Comparison of ENCODE assay signal across 19 cellular contexts in the genomic region with DNA sequence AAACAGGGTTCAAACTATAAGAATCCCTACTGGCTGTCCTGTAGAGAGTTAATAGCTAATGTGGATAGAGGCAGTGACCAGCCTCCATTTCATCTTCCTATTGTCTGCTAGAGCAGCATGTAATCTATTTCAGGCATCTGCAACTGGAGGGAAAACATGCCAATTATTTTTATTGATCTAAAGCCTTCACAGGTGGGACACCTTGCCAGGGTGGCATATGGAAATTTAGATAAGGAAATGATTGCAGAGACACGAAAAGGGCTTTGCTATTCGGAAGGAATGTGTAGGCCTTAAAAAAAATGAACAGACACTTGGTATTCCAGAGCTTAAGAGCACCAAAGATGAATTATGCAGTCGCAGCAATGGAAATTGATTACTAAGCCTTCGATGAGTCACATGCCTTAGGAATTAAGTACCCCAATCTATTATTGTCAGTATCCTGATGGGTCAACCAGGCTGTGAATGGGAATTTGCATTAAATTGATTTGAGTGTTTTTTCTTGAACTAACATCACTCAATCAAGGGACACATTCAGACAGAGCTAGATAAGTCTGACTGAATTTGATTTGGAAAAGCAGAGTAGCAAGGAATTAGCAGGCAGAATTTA.
A peak's percentile ranks its signal among the peaks of the same experiment; 100 is the strongest.
DNase-seq lines count a peak whose midpoint lies in the region; ATAC-seq, FAIRE-seq and TF ChIP-seq lines count a peak whose summit lies in the region.
"Had no signal": no experiment of that assay in that cellular context is flagged by ENCODE, and none has a peak within 500 bp of the region (broad histone marks: within the 10 kb centered on the region; RNA-seq: fewer than 3 reads in every experiment).

No MANE protein-coding gene starts in this region.

- CTCF ChIA-PET in PC-3 (lab: Charles Lee), result interaction anchor here (0.6 kb wide), 1 partner anchor 293 kb away, joined by 3 read pairs; no protein-coding TSS in a partner anchor
- CTCF ChIA-PET in endothelial cell of umbilical vein (lab: Charles Lee), result interaction anchor here (0.7 to 2.8 kb wide), 6 partner anchors 11 to 384 kb away, joined by 3 to 31 read pairs (median 8); no protein-coding TSS in a partner anchor

- H3K4me1 ChIP-seq in heart left ventricle (peaks cover 0 to 20% (median under 1%) of the 10 kb centered on the region in 12 donors), right atrium auricular region (no peaks in the 10 kb centered on the region), PC-3 (ENCODE audit: insufficient read depth, low read length) (peaks cover 24% of the 10 kb centered on the region), endothelial cell of umbilical vein (ENCODE audit: control insufficient read depth, extremely low read depth, insufficient read depth, low read length) (peaks cover 38% of the 10 kb centered on the region), subcutaneous abdominal adipose tissue (ENCODE audit: control insufficient read depth in 5 of 5, insufficient read depth in 5 of 5, low read length in 5 of 5) (peaks cover 0 to 22% (median 0%) of the 10 kb centered on the region in 5 donors)

- H3K9me1 ChIP-seq in endothelial cell of umbilical vein (replicated peaks; ENCODE audit: control insufficient read depth, extremely low read depth, insufficient read depth, low read length), result no peaks in the 10 kb centered on the region

- H3K9ac ChIP-seq in PC-3 (ENCODE audit: low read length), result peak overlapping the region; percentile 23
- peak overlapping the region; percentile 73 for H3K9ac ChIP-seq in endothelial cell of umbilical vein (replicated peaks; ENCODE audit: extremely low read depth, insufficient read depth, low read length)
- no peak overlapping the region for H3K9ac ChIP-seq in subcutaneous abdominal adipose tissue (ENCODE audit: low read length in 5 of 5)

- dilution Hi-C loops in endothelial cell of umbilical vein (cut with MboI; ENCODE audit: extremely low pct_ligation_motif_present, low sequenced_read_pairs), result no loop called here

- H3K4me3 ChIP-seq in heart left ventricle (no peak overlapping the region), right atrium auricular region (no peak overlapping the region), PC-3 (ENCODE audit: low read length) (no peak overlapping the region), endothelial cell of umbilical vein (replicated peaks in 1 of 3; ENCODE audit: insufficient read depth in 1 of 3, low read depth in 1 of 3, low read length in 3 of 3) (no peak overlapping the region), subcutaneous abdominal adipose tissue (ENCODE audit: low read depth in 1 of 5, low read length in 5 of 5) (no peak overlapping the region), dorsolateral prefrontal cortex (no peak overlapping the region)
- H3K4me3 ChIP-seq: GM23338 had no signal

- BruUV-seq in PC-3 (replicated peaks; lab: Mats Ljungman, UMichigan), result no TSS peak
- BruUV-seq in endothelial cell of umbilical vein (replicated peaks; lab: Mats Ljungman, UMichigan), result no TSS peak

- H3K4me2 ChIP-seq in PC-3 (ENCODE audit: low read length) (0 out of 2 replicates have a peak overlapping the region, but pooled peaks have one; percentile 13), endothelial cell of umbilical vein (ENCODE audit: insufficient read depth, low read length) (peak overlapping the region; percentile 71)
- H3K4me2 ChIP-seq: GM23338 had no signal

- no peak for ATAC-seq in heart left ventricle
- ATAC-seq in PC-3, result peak; percentile 8
- ATAC-seq: GM23338, HCT116 had no signal

- WGBS in heart left ventricle, 4 donors, result 52 to 58% (median 55%) methylated on average over 4 of the region's 4 CpGs

- H3K27ac ChIP-seq in heart left ventricle, result peak overlapping the region in 7 of 12 donors; percentile 4 to 22 (median 13)
- H3K27ac ChIP-seq in right atrium auricular region, result no peak overlapping the region
- peak overlapping the region; percentile 76 for H3K27ac ChIP-seq in PC-3 (ENCODE audit: low read length)
- H3K27ac ChIP-seq in endothelial cell of umbilical vein (ENCODE audit: insufficient read depth, low read depth, low read length), result peak overlapping the region; percentile 97
- H3K27ac ChIP-seq in subcutaneous abdominal adipose tissue (ENCODE audit: low read depth, low read length), result peak overlapping the region; percentile 20
- no peak overlapping the region for H3K27ac ChIP-seq in dorsolateral prefrontal cortex
- H3K27ac ChIP-seq: C4-2B, HL-60 had no signal

- TF ChIP-seq CTCF in heart left ventricle (IDR thresholded peaks at IDR 0.05) (no peak), right atrium auricular region (IDR thresholded peaks at IDR 0.05) (no peak), PC-3 (conservative IDR thresholded peaks at IDR 0.05; ENCODE audit: low read depth, low read length) (no peak), endothelial cell of umbilical vein (IDR thresholded peaks at IDR 0.05; ENCODE audit: extremely low read depth in 1 of 2, insufficient read depth in 1 of 2, low read depth in 1 of 2, low read length in 2 of 2) (no peak), GM13976 (IDR thresholded peaks at IDR 0.05; ENCODE audit: borderline replicate concordance, control extremely low read depth, extremely low read depth, insufficient read depth, missing control alignments) (no peak), dorsolateral prefrontal cortex (IDR thresholded peaks at IDR 0.05 in 54 of 56, conservative IDR thresholded peaks at IDR 0.05 in 2 of 56; ENCODE audit: low read depth in 1 of 56, partially characterized antibody in 56 of 56) (no peak)

- DNase-seq in heart left ventricle, result no peak
- DNase-seq in right atrium auricular region (ENCODE audit: low spot score), result no peak
- DNase-seq in PC-3, result no peak
- peak; percentile 87 for DNase-seq in endothelial cell of umbilical vein (ENCODE audit: low read depth, low spot score)
- DNase-seq in GM13976 (ENCODE audit: low spot score), result no peak
- DNase-seq in dorsolateral prefrontal cortex, result no peak
- no peak for DNase-seq in NCI-H2227 treated with DMSO at 0.1 percent for 48 hours (lab: John Stamatoyannopoulos, UW)
- DNase-seq: DMS153, NCI-H1105, NCI-H1930, OCI-M1, RPMI8226 had no signal

- H2AFZ ChIP-seq in PC-3 (ENCODE audit: low read length), result no peak overlapping the region
- peak overlapping the region; percentile 45 for H2AFZ ChIP-seq in endothelial cell of umbilical vein (ENCODE audit: low read depth, low read length)
- H2AFZ ChIP-seq: GM23338 had no signal

- TF ChIP-seq POLR2A in heart left ventricle (IDR thresholded peaks at IDR 0.05) (no peak), endothelial cell of umbilical vein (IDR thresholded peaks at IDR 0.05; ENCODE audit: low read depth, low read length) (no peak)

- H3K79me2 ChIP-seq in PC-3 (ENCODE audit: low read length), result no peaks in the 10 kb centered on the region
- no peaks in the 10 kb centered on the region for H3K79me2 ChIP-seq in endothelial cell of umbilical vein (ENCODE audit: control insufficient read depth, insufficient read depth, low read length)

- peak; percentile 26 for FAIRE-seq in endothelial cell of umbilical vein (lab: Jason Lieb, UNC)
- FAIRE-seq: A204.1, GM12892 had no signal

- no peaks in the 10 kb centered on the region for H3K9me3 ChIP-seq in heart left ventricle
- no peaks in the 10 kb centered on the region for H3K9me3 ChIP-seq in right atrium auricular region
- no peaks in the 10 kb centered on the region for H3K9me3 ChIP-seq in PC-3 (ENCODE audit: low read length)
- H3K9me3 ChIP-seq in endothelial cell of umbilical vein (replicated peaks; ENCODE audit: control insufficient read depth, insufficient read depth, low read length), result no peaks in the 10 kb centered on the region
- H3K9me3 ChIP-seq in subcutaneous abdominal adipose tissue (ENCODE audit: control insufficient read depth in 5 of 5, low read length in 5 of 5), result no peaks in the 10 kb centered on the region

- in situ Hi-C loops in GM13976 (cut with MboI; ENCODE audit: low sequenced_read_pairs, unreplicated experiment), result no loop called here

- no peaks in the 10 kb centered on the region for H3K27me3 ChIP-seq in heart left ventricle
- no peaks in the 10 kb centered on the region for H3K27me3 ChIP-seq in right atrium auricular region
- no peaks in the 10 kb centered on the region for H3K27me3 ChIP-seq in PC-3 (ENCODE audit: low read length)
- no peaks in the 10 kb centered on the region for H3K27me3 ChIP-seq in endothelial cell of umbilical vein (ENCODE audit: control insufficient read depth in 2 of 2, insufficient read depth in 2 of 2, low read length in 2 of 2)
- no peaks in the 10 kb centered on the region for H3K27me3 ChIP-seq in subcutaneous abdominal adipose tissue (ENCODE audit: control insufficient read depth in 5 of 5, insufficient read depth in 4 of 5, low read length in 5 of 5)
- no peaks in the 10 kb centered on the region for H3K27me3 ChIP-seq in dorsolateral prefrontal cortex

- peaks cover 9% of the 10 kb centered on the region for H3F3A ChIP-seq in PC-3 (ENCODE audit: low read length, unreplicated experiment)

- POLR2A ChIA-PET in PC-3 (lab: Charles Lee; ENCODE audit: unreplicated experiment), result interaction anchor here (0.6 kb wide), 2 partner anchors 146 to 170 kb away, joined by 3 to 4 read pairs; no protein-coding TSS in a partner anchor
- POLR2A ChIA-PET in endothelial cell of umbilical vein (lab: Charles Lee), result interaction anchor here (0.5 to 2.3 kb wide), 2 partner anchors 94 to 170 kb away, joined by 5 to 12 read pairs; no protein-coding TSS in a partner anchor

- H3K36me3 ChIP-seq in heart left ventricle (no peaks in the 10 kb centered on the region), right atrium auricular region (no peaks in the 10 kb centered on the region), PC-3 (ENCODE audit: low read depth, low read length) (no peaks in the 10 kb centered on the region), endothelial cell of umbilical vein (ENCODE audit: control insufficient read depth in 2 of 2, extremely low read depth in 1 of 2, insufficient read depth in 2 of 2, low read length in 2 of 2) (no peaks in the 10 kb centered on the region), subcutaneous abdominal adipose tissue (ENCODE audit: control insufficient read depth in 5 of 5, insufficient read depth in 5 of 5, low read length in 5 of 5) (no peaks in the 10 kb centered on the region)

- H4K20me1 ChIP-seq in PC-3 (ENCODE audit: low read length) (no peaks in the 10 kb centered on the region), endothelial cell of umbilical vein (replicated peaks; ENCODE audit: control insufficient read depth, extremely low read depth, insufficient read depth, low read length) (no peaks in the 10 kb centered on the region)

- no peaks in the 10 kb centered on the region for H3K9me2 ChIP-seq in PC-3 (replicated peaks; ENCODE audit: low read length)

- intact Hi-C loops in heart left ventricle (cut with DNase I) (loop anchor here in 6 of 10 donors (5.0 to 10.0 kb wide), 5 partner anchors 95 to 375 kb away; no protein-coding TSS in a partner anchor), PC-3 (cut with micrococcal nuclease) (loop anchor here (1.0 to 5.0 kb wide), 5 partner anchors 38 to 382 kb away; no protein-coding TSS in a partner anchor), endothelial cell of umbilical vein (cut with micrococcal nuclease) (loop anchor here (1.0 to 10.0 kb wide), 6 partner anchors 170 to 475 kb away; no protein-coding TSS in a partner anchor), dorsolateral prefrontal cortex (cut with DNase I) (no loop called here)

TF ChIP-seq in endothelial cell of umbilical vein, 7 proteins besides CTCF, POLR2A, EP300 and RAD21:
- TF ChIP-seq JUN (IDR thresholded peaks at IDR 0.05; ENCODE audit: borderline replicate concordance, insufficient read depth, insufficient read length, low read depth) (peak; percentile 75), GATA2 (IDR thresholded peaks at IDR 0.05; ENCODE audit: insufficient read depth, insufficient read length, low read depth, low read length) (no peak)
TF ChIP-seq in endothelial cell of umbilical vein: peak in this region for 1.

Comparison
In these comparisons a context has a peak if more than half of its experiments do, and no peak if none do; other contexts are left out.
1. H3K27ac ChIP-seq: peak in heart left ventricle (7 of 12), PC-3 (single experiment), endothelial cell of umbilical vein (single experiment) and subcutaneous abdominal adipose tissue (single experiment); none in right atrium auricular region (0 of 2) and dorsolateral prefrontal cortex (0 of 59).
2. H3K9ac ChIP-seq: peak in PC-3 (single experiment) and endothelial cell of umbilical vein (single experiment); none in subcutaneous abdominal adipose tissue (0 of 5).
3. intact Hi-C loops: an anchor here in heart left ventricle (5.0 to 10.0 kb wide), PC-3 (1.0 to 5.0 kb wide) and endothelial cell of umbilical vein (1.0 to 10.0 kb wide); none called in dorsolateral prefrontal cortex.